In genomic region chrX:73963682-73964081, GRCh38 we compare ENCODE assay signal across 20 cellular contexts.
DNase-seq lines count a peak whose midpoint lies in the region; ATAC-seq, FAIRE-seq and TF ChIP-seq lines count a peak whose summit lies in the region.
"Had no signal": no experiment of that assay in that cellular context is flagged by ENCODE, and none has a peak within 500 bp of the region (broad histone marks: within the 10 kb centered on the region; RNA-seq: fewer than 3 reads in every experiment).

No MANE protein-coding gene starts in this region.

- no peak overlapping the region for H3K9ac ChIP-seq in HUES64 (ENCODE audit: low read depth, low read length)

- WGBS in HUES64, result 87% methylated on average over 9 of the region's 9 CpGs
- WGBS in testis, 2 donors, result 40 to 74% methylated on average over 1 to 8 of the region's 9 CpGs

- H3K36me3 ChIP-seq in HUES64 (ENCODE audit: insufficient read depth, low read length) (peaks cover 7% of the 10 kb centered on the region), testis (ENCODE audit: low read depth, missing control alignments) (no peaks in the 10 kb centered on the region)

- no peak for TF ChIP-seq CTCF in testis (IDR thresholded peaks at IDR 0.05)

- TF ChIP-seq POLR2A in testis (IDR thresholded peaks at IDR 0.05) (no peak), H54 (IDR thresholded peaks at IDR 0.05; ENCODE audit: low read depth, low read length) (no peak)

- H3K27me3 ChIP-seq in HUES64 (ENCODE audit: insufficient read depth, low read length) (no peaks in the 10 kb centered on the region), testis (no peaks in the 10 kb centered on the region)
- H3K27me3 ChIP-seq: esophagus muscularis mucosa, tibial artery had no signal

- H3K27ac ChIP-seq in HUES64 (ENCODE audit: low read depth, low read length), result peak overlapping the region; percentile 23; the same call in 1 of the 2 replicates
- H3K27ac ChIP-seq in testis, result no peak overlapping the region
- H3K27ac ChIP-seq: esophagus muscularis mucosa, tibial artery had no signal

- DNase-seq in globus pallidus (ENCODE audit: low spot score) (peak; percentile 61), myocyte (ENCODE audit: low read depth) (peak; percentile 52), testis (peak; percentile 23), H54 (ENCODE audit: insufficient read length, low spot score) (no peak), OCI-M1 (lab: John Stamatoyannopoulos, UW) (no peak)
- DNase-seq: activated CD4-positive, alpha-beta T cell treated with anti-CD3 and anti-CD28 coated beads, Interleukin-2, amount 50 U/mL, for 1 hour; activated CD8-positive, alpha-beta memory T cell treated with anti-CD3 and anti-CD28 coated beads, Interleukin-2, amount 50 U/mL, for 48 hours; activated gamma-delta T cell treated with Interleukin-2 at 50 U/mL for 16 hours; Caco-2; effector CD4-positive, alpha-beta T cell; MM.1S; NCI-H146; NCI-H69; retina; SHP77 had no signal

- intact Hi-C loops in testis (cut with DNase I; ENCODE audit: low total_unique reads), result no loop called here

- ATAC-seq in HG03520 (IDR thresholded peaks at IDR 0.05; ENCODE audit: unreplicated experiment), result no peak

- no peak for FAIRE-seq in H54 (lab: Jason Lieb, UNC)
- FAIRE-seq: GM18507 had no signal

- H3K4me3 ChIP-seq in HUES64 (ENCODE audit: low read length), result no peak overlapping the region
- no peak overlapping the region for H3K4me3 ChIP-seq in testis
- H3K4me3 ChIP-seq: esophagus muscularis mucosa, tibial artery had no signal

- H3K9me3 ChIP-seq in HUES64 (ENCODE audit: insufficient read depth, low read depth, low read length) (no peaks in the 10 kb centered on the region), testis (no peaks in the 10 kb centered on the region)
- H3K9me3 ChIP-seq: Caco-2, esophagus muscularis mucosa, tibial artery had no signal

- peaks cover 39% of the 10 kb centered on the region for H3K4me1 ChIP-seq in HUES64 (ENCODE audit: insufficient read depth, low read length)
- H3K4me1 ChIP-seq in testis, result no peaks in the 10 kb centered on the region
- H3K4me1 ChIP-seq: Caco-2 had no signal

Comparison
In these comparisons a context has a peak if more than half of its experiments do, and no peak if none do; other contexts are left out.
1. DNase-seq: peak in globus pallidus (single experiment), myocyte (single experiment) and testis (single experiment); none in H54 (single experiment) and OCI-M1 (single experiment).